11 cellular contexts compared by ENCODE assay signal in the genomic region with DNA sequence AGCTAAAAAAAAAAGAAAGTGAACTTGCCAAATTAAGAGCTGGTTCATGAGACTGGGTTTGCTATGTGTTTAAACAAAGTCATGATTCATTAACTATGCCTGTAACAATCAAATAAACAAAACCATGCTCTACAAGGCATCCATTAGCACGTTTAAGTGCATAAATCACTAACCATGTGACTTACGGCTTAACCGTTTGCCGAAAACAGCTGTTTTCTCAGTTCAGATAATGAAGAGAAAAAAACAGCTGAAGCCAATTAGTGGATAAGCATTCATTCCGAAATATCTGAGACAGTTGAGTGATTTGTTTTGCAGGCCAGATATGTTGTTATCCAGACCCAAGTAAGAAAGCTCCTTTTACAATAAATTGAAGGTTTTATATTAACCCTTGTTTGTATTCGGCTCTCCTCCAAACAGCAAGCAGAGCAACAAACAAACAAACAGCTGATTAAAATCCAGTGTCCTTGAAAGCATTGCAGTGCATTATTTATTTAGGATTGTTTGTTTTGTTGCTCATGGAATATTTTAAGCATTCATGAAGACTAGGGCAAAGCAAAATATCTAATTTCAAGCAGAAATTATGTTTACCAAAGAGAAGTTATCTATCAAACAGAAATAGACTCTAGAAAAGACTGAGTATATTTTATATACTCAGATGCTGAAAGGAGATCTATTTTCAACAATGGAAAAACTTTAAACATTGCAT.
DNase-seq lines count a peak whose midpoint lies in the region; ATAC-seq and TF ChIP-seq lines count a peak whose summit lies in the region.
"Had no signal": no experiment of that assay in that cellular context is flagged by ENCODE, and none has a peak within 500 bp of the region (broad histone marks: within the 10 kb centered on the region; RNA-seq: fewer than 3 reads in every experiment).

No MANE protein-coding gene starts in this region.

- H3K4me3 Mint-ChIP-seq in brain (peak overlapping the region in 4 of 5 experiments; percentile 9 to 61 (median 15)), mesothelial cell of epicardium (peak overlapping the region; percentile 0)
- H3K4me3 Mint-ChIP-seq: stimulated activated naive CD8-positive, alpha-beta T cell treated with anti-CD3 and anti-CD28 coated beads, Interleukin-15, amount 100 ng/mL, for 72 hours had no signal

- H3K9me3 Mint-ChIP-seq in brain = peaks cover 2 to 15% (median 10%) of the 10 kb centered on the region in 5 experiments
- H3K9me3 Mint-ChIP-seq in mesothelial cell of epicardium = no peaks in the 10 kb centered on the region
- H3K9me3 Mint-ChIP-seq: stimulated activated naive CD8-positive, alpha-beta T cell treated with anti-CD3 and anti-CD28 coated beads, Interleukin-15, amount 100 ng/mL, for 72 hours had no signal

- peak overlapping the region; percentile 11 to 90 (median 65) for H3K27ac Mint-ChIP-seq in brain
- no peak overlapping the region for H3K27ac Mint-ChIP-seq in mesothelial cell of epicardium
- H3K27ac Mint-ChIP-seq: stimulated activated naive CD8-positive, alpha-beta T cell treated with anti-CD3 and anti-CD28 coated beads, Interleukin-15, amount 100 ng/mL, for 72 hours had no signal

- H3K27me3 Mint-ChIP-seq in brain = no peaks in the 10 kb centered on the region
- H3K27me3 Mint-ChIP-seq in mesothelial cell of epicardium (ENCODE audit: low read depth) = no peaks in the 10 kb centered on the region
- H3K27me3 Mint-ChIP-seq: stimulated activated naive CD8-positive, alpha-beta T cell treated with anti-CD3 and anti-CD28 coated beads, Interleukin-15, amount 100 ng/mL, for 72 hours had no signal

- H3K36me3 Mint-ChIP-seq in brain = peaks cover 10% of the 10 kb centered on the region
- no peaks in the 10 kb centered on the region for H3K36me3 Mint-ChIP-seq in mesothelial cell of epicardium

- H3K4me1 Mint-ChIP-seq in brain = peaks cover 27% of the 10 kb centered on the region
- peaks cover 23% of the 10 kb centered on the region for H3K4me1 Mint-ChIP-seq in mesothelial cell of epicardium
- H3K4me1 Mint-ChIP-seq: stimulated activated naive CD8-positive, alpha-beta T cell treated with anti-CD3 and anti-CD28 coated beads, Interleukin-15, amount 100 ng/mL, for 72 hours had no signal

- DNase-seq in DMS79 treated with DMSO at 0.1 percent for 48 hours (lab: John Stamatoyannopoulos, UW) (peak; percentile 14), NCI-H1694 (lab: John Stamatoyannopoulos, UW) (peak; percentile 70), mesothelial cell of epicardium (ENCODE audit: low spot score in 2 of 2, unreplicated experiment in 2 of 2) (no peak), NCI-H2196 treated with DMSO at 0.1 percent for 48 hours (lab: John Stamatoyannopoulos, UW; ENCODE audit: unreplicated experiment) (no peak)
- DNase-seq: activated CD8-positive, alpha-beta memory T cell treated with anti-CD3 and anti-CD28 coated beads, Interleukin-2, amount 50 U/mL, for 48 hours; stimulated activated CD4-positive, alpha-beta T cell treated with anti-CD3 and anti-CD28 coated beads, Interleukin-12 subunit alpha, Interleukin-12 subunit beta, amount 100 ng/mL, for 4 hours; stimulated activated naive CD8-positive, alpha-beta T cell treated with anti-CD3 and anti-CD28 coated beads, Interleukin-15, amount 100 ng/mL, for 72 hours had no signal

- no peak for TF ChIP-seq CTCF in brain (conservative IDR thresholded peaks at IDR 0.05)
- TF ChIP-seq CTCF in mesothelial cell of epicardium (IDR thresholded peaks at IDR 0.05; ENCODE audit: unreplicated experiment) = no peak

- no peak for ATAC-seq in HG03159 (IDR thresholded peaks at IDR 0.05; ENCODE audit: unreplicated experiment)
- no peak for ATAC-seq in HG03469 (IDR thresholded peaks at IDR 0.05; ENCODE audit: unreplicated experiment)
- ATAC-seq in HG02678 (IDR thresholded peaks at IDR 0.05; ENCODE audit: unreplicated experiment) = no peak
- ATAC-seq: stimulated activated naive CD8-positive, alpha-beta T cell treated with anti-CD3 and anti-CD28 coated beads, Interleukin-15, amount 100 ng/mL, for 72 hours had no signal

Comparison
In these comparisons a context has a peak if more than half of its experiments do, and no peak if none do; other contexts are left out.
1. DNase-seq: peak in DMS79 treated with DMSO at 0.1 percent for 48 hours (single experiment) and NCI-H1694 (single experiment); none in mesothelial cell of epicardium (0 of 2) and NCI-H2196 treated with DMSO at 0.1 percent for 48 hours (single experiment).